Comparison of ENCODE assay signal across 9 cellular contexts in the genomic region with DNA sequence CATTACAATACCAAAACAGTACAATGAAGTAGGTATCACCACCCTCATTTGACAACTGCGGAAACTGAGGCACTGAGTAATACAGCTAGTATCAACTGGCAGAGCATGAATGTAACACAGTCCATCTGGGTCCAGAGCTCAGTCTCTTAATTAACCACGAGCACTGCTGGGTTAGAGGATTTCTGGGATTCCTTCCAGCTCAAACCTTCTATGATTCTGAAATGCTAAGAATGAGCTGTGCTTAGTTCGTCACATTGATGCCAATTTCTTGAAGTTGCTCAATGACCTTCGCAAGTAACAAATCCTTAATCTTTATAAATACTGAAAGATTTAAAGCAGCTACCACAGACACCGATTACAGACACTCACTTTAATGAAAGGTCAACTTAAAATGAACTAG.
DNase-seq lines count a peak whose midpoint lies in the region; ATAC-seq, FAIRE-seq and TF ChIP-seq lines count a peak whose summit lies in the region.
"Had no signal": no experiment of that assay in that cellular context is flagged by ENCODE, and none has a peak within 500 bp of the region (broad histone marks: within the 10 kb centered on the region; RNA-seq: fewer than 3 reads in every experiment).

No MANE protein-coding gene starts in this region.

- no peak for FAIRE-seq in D721Med (lab: Jason Lieb, UNC)
- FAIRE-seq: bronchial epithelial cell had no signal

- TF ChIP-seq CTCF in 22Rv1 (IDR thresholded peaks at IDR 0.05) (no peak), D721Med (IDR thresholded peaks at IDR 0.05; ENCODE audit: insufficient read depth, missing control alignments) (no peak)

- DNase-seq in M059J (ENCODE audit: low read depth): peak; percentile 72
- DNase-seq in midbrain (lab: John Stamatoyannopoulos, UW): peak; percentile 72
- DNase-seq in activated CD4-positive, CD25-positive, alpha-beta regulatory T cell treated with anti-CD3 and anti-CD28 coated beads, Interleukin-2, amount 50 U/mL, for 72 hours: no peak
- DNase-seq in NK-92 treated with Interleukin-12 subunit alpha and Interleukin-12 subunit beta, amount 100 ng/mL, for 24 hours (lab: John Stamatoyannopoulos, UW): no peak
- DNase-seq in D721Med (ENCODE audit: insufficient read length, low spot score): no peak

- peak; percentile 52 for ATAC-seq in esophagus mucosa
- no peak for ATAC-seq in HG03457 (IDR thresholded peaks at IDR 0.05; ENCODE audit: unreplicated experiment)

- 0 out of 2 replicates have a peak overlapping the region, but pooled peaks have one; percentile 15 for H3K27ac ChIP-seq in 22Rv1

Comparison
In these comparisons a context has a peak if more than half of its experiments do, and no peak if none do; other contexts are left out.
1. DNase-seq: peak in M059J (single experiment) and midbrain (single experiment); none in activated CD4-positive, CD25-positive, alpha-beta regulatory T cell treated with anti-CD3 and anti-CD28 coated beads, Interleukin-2, amount 50 U/mL, for 72 hours (single experiment), NK-92 treated with Interleukin-12 subunit alpha and Interleukin-12 subunit beta, amount 100 ng/mL, for 24 hours (single experiment) and D721Med (single experiment).